ENCODE assay signal across 8 cellular contexts in the genomic region with DNA sequence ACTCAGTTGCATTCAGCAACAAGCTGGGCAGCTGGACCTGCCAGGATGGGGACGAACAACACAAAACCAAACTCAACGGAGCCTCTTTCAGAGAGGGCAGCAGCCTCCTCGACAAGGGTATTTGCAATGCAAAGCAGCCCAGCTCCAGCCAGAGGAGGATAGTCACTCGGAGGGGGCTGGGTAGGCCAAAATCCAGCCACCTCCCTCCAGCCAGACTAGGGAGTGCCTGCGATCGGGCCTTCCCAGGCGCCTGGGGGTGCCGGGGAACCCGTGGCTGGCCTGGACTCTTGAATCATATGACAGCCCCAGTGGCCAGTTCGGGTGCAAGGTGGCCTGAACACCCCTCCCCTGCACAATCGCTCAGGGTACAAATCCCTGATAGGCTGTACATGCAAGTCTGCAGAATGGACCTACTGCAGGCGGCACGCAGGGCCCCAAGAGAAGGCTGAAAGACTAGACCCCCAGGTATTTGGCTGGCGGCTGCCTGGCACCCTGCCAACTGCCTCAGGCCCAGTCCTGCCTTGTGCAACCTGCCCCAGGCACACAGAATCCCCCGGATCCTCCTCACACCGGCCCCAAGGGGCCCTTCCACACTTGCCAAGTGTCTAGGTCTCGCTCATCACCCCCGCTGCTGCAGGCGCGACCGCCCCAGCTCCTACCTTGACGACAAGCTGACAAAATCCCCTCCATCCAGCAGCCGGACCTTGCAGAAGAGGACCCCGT. TPM values are rescaled to one million over a fixed set of nuclear protein-coding genes. Genes with fewer than 3 reads are reported as not detected.
A peak's percentile ranks its signal among the peaks of the same experiment; 100 is the strongest.
DNase-seq lines count a peak whose midpoint lies in the region; ATAC-seq and TF ChIP-seq lines count a peak whose summit lies in the region.

No MANE protein-coding gene starts in this region.

- H3K4me3 Mint-ChIP-seq in activated CD4-positive, alpha-beta T cell treated with anti-CD3 and anti-CD28 coated beads for 36 hours: peak overlapping the region; percentile 97
- H3K4me3 Mint-ChIP-seq in activated B cell treated with CpG ODN at 0.5 μM for 24 hours: peak overlapping the region; percentile 94
- peak overlapping the region; percentile 88 to 99 (median 95) for H3K4me3 Mint-ChIP-seq in naive thymus-derived CD8-positive, alpha-beta T cell

- CTCF ChIA-PET in activated CD4-positive, alpha-beta T cell treated with anti-CD3 and anti-CD28 coated beads for 36 hours (lab: Charles Lee): interaction anchor here (0.7 to 8.1 kb wide), 13 partner anchors 9 to 250 kb away, joined by 3 to 55 read pairs (median 4); no protein-coding TSS in a partner anchor
- CTCF ChIA-PET in activated B cell treated with CpG ODN at 0.5 μM for 24 hours (lab: Charles Lee): interaction anchor here (1.2 to 5.5 kb wide), 3 partner anchors 9 to 55 kb away, joined by 4 to 33 read pairs (median 29); no protein-coding TSS in a partner anchor

- peaks cover 56% of the 10 kb centered on the region for H3K4me1 Mint-ChIP-seq in activated CD4-positive, alpha-beta T cell treated with anti-CD3 and anti-CD28 coated beads for 36 hours
- peaks cover 79% of the 10 kb centered on the region for H3K4me1 Mint-ChIP-seq in activated B cell treated with CpG ODN at 0.5 μM for 24 hours
- peaks cover 31 to 69% (median 56%) of the 10 kb centered on the region in 4 donors for H3K4me1 Mint-ChIP-seq in naive thymus-derived CD8-positive, alpha-beta T cell

- peak; percentile 59 for DNase-seq in activated CD4-positive, alpha-beta T cell treated with anti-CD3 and anti-CD28 coated beads for 36 hours
- no peak for DNase-seq in activated CD4-positive, alpha-beta T cell treated with anti-CD3 and anti-CD28 coated beads for 4 hours
- DNase-seq in HuH-7 (ENCODE audit: low spot score): peak; percentile 47
- DNase-seq in activated B cell treated with CpG ODN at 0.5 μM for 24 hours: peak; percentile 52
- DNase-seq in fibroblast of gingiva (ENCODE audit: low read depth): peak; percentile 60
- no peak for DNase-seq in naive thymus-derived CD8-positive, alpha-beta T cell
- no peak for DNase-seq in H4 (ENCODE audit: low spot score)

- H3K9me3 Mint-ChIP-seq in activated CD4-positive, alpha-beta T cell treated with anti-CD3 and anti-CD28 coated beads for 36 hours (ENCODE audit: low read depth): no peaks in the 10 kb centered on the region
- no peaks in the 10 kb centered on the region for H3K9me3 Mint-ChIP-seq in activated B cell treated with CpG ODN at 0.5 μM for 24 hours
- H3K9me3 Mint-ChIP-seq in naive thymus-derived CD8-positive, alpha-beta T cell: no peaks in the 10 kb centered on the region

- no peak for ATAC-seq in activated CD4-positive, alpha-beta T cell treated with anti-CD3 and anti-CD28 coated beads for 36 hours
- ATAC-seq in activated B cell treated with CpG ODN at 0.5 μM for 24 hours (ENCODE audit: low read depth) (no peak), HG03565 (IDR thresholded peaks at IDR 0.05; ENCODE audit: unreplicated experiment) (no peak)
- ATAC-seq in naive thymus-derived CD8-positive, alpha-beta T cell: no peak

- intact Hi-C loops in activated CD4-positive, alpha-beta T cell treated with anti-CD3 and anti-CD28 coated beads for 36 hours (cut with DNase I, micrococcal nuclease): loop anchor here (1.0 to 10.0 kb wide), 8 partner anchors 9 to 755 kb away; partner anchors contain the start of genes CDK9 (in 1 of the 2) and SPTAN1 (in 1 of the 2)
- intact Hi-C loops in activated B cell treated with CpG ODN at 0.5 μM for 24 hours (cut with micrococcal nuclease): loop anchor here (1.0 to 5.0 kb wide), 5 partner anchors 9 to 138 kb away; no protein-coding TSS in a partner anchor

- POLR2A ChIA-PET in activated CD4-positive, alpha-beta T cell treated with anti-CD3 and anti-CD28 coated beads for 36 hours (lab: Charles Lee): interaction anchor here (1.1 to 2.6 kb wide), 3 partner anchors 9 to 47 kb away, joined by 8 to 13 read pairs (median 9); no protein-coding TSS in a partner anchor
- POLR2A ChIA-PET in activated B cell treated with CpG ODN at 0.5 μM for 24 hours (lab: Charles Lee): interaction anchor here (0.5 to 8.1 kb wide), 14 partner anchors 8 to 88 kb away, joined by 3 to 93 read pairs (median 7); partner anchors contain the start of genes DPM2, NAIF1 and SLC25A25
- POLR2A ChIA-PET in naive thymus-derived CD8-positive, alpha-beta T cell (lab: Charles Lee): interaction anchor here (0.6 to 67.4 kb wide), 10 partner anchors 1 to 528 kb away, joined by 3 to 2190 read pairs (median 6); partner anchors contain the start of genes DPM2, EEIG1, LRSAM1 and NAIF1

- H3K27me3 Mint-ChIP-seq in activated CD4-positive, alpha-beta T cell treated with anti-CD3 and anti-CD28 coated beads for 36 hours: no peaks in the 10 kb centered on the region
- no peaks in the 10 kb centered on the region for H3K27me3 Mint-ChIP-seq in activated B cell treated with CpG ODN at 0.5 μM for 24 hours
- no peaks in the 10 kb centered on the region for H3K27me3 Mint-ChIP-seq in naive thymus-derived CD8-positive, alpha-beta T cell

- peak overlapping the region; percentile 87 for H3K27ac Mint-ChIP-seq in activated CD4-positive, alpha-beta T cell treated with anti-CD3 and anti-CD28 coated beads for 36 hours
- H3K27ac Mint-ChIP-seq in activated B cell treated with CpG ODN at 0.5 μM for 24 hours: peak overlapping the region; percentile 91
- H3K27ac Mint-ChIP-seq in naive thymus-derived CD8-positive, alpha-beta T cell: peak overlapping the region; percentile 82 to 100 (median 94)

- peaks cover 23% of the 10 kb centered on the region for H3K36me3 Mint-ChIP-seq in activated CD4-positive, alpha-beta T cell treated with anti-CD3 and anti-CD28 coated beads for 36 hours (ENCODE audit: low read depth)
- H3K36me3 Mint-ChIP-seq in activated B cell treated with CpG ODN at 0.5 μM for 24 hours (ENCODE audit: low read depth): peaks cover 11% of the 10 kb centered on the region
- peaks cover 14 to 47% (median 27%) of the 10 kb centered on the region in 3 donors for H3K36me3 Mint-ChIP-seq in naive thymus-derived CD8-positive, alpha-beta T cell

- no peak for TF ChIP-seq CTCF in activated B cell treated with CpG ODN at 0.5 μM for 24 hours (IDR thresholded peaks at IDR 0.05)

RNA-seq across cellular contexts. Expression of gene EEIG1, which starts 1.3 kb away (rescaled TPM):
- 10 to 100 TPM; 56.2 to 58.4 TPM for total RNA-seq in activated CD4-positive, alpha-beta T cell treated with anti-CD3 and anti-CD28 coated beads for 36 hours
- total RNA-seq in activated B cell treated with CpG ODN at 0.5 μM for 24 hours: 65.8 and 88.1 TPM in 2 replicates
- total RNA-seq in naive thymus-derived CD8-positive, alpha-beta T cell: 100 to 1,000 TPM; 564 to 631 TPM
- polyA plus RNA-seq in naive thymus-derived CD8-positive, alpha-beta T cell: 100 to 1,000 TPM; 134 to 318 (median 149) TPM
- total RNA-seq in H4 (2014; rRNA removed; shearing (Covaris generic)): 7.6 and 10.6 TPM in 2 replicates

RNA-seq across cellular contexts. Expression of gene DPM2, which starts 41.8 kb away (rescaled TPM):
- 10 to 100 TPM; 44.1 to 46.6 TPM for total RNA-seq in activated CD4-positive, alpha-beta T cell treated with anti-CD3 and anti-CD28 coated beads for 36 hours
- total RNA-seq in activated B cell treated with CpG ODN at 0.5 μM for 24 hours: 41.4 and 50.6 TPM in 2 replicates
- 10 to 100 TPM; 71.1 to 74.6 TPM for total RNA-seq in naive thymus-derived CD8-positive, alpha-beta T cell
- polyA plus RNA-seq in naive thymus-derived CD8-positive, alpha-beta T cell: 10 to 100 TPM; 28.5 to 34.7 (median 34.2) TPM
- 31.1 and 35.4 TPM in 2 replicates for total RNA-seq in H4 (2014; rRNA removed; shearing (Covaris generic))

RNA-seq across cellular contexts. Expression of gene PIP5KL1, which starts 48.9 kb away (rescaled TPM):
- total RNA-seq in activated CD4-positive, alpha-beta T cell treated with anti-CD3 and anti-CD28 coated beads for 36 hours: 1 to 10 TPM; 1.9 to 2.8 TPM
- 1.7 and 1.8 TPM in 2 replicates for total RNA-seq in activated B cell treated with CpG ODN at 0.5 μM for 24 hours
- total RNA-seq in naive thymus-derived CD8-positive, alpha-beta T cell: 1 to 10 TPM; 1.8 to 2.0 TPM
- polyA plus RNA-seq in naive thymus-derived CD8-positive, alpha-beta T cell: under 1 TPM in 2 of 3 donors, not detected in 1; 0.28 to 0.46 TPM
- total RNA-seq in H4 (2014; rRNA removed; shearing (Covaris generic)): 0.95 and 2.6 TPM in 2 replicates

Comparison
In these comparisons a context has a peak if more than half of its experiments do, and no peak if none do; other contexts are left out.
1. DNase-seq: peak in activated CD4-positive, alpha-beta T cell treated with anti-CD3 and anti-CD28 coated beads for 36 hours (single experiment), HuH-7 (single experiment), activated B cell treated with CpG ODN at 0.5 μM for 24 hours (single experiment) and fibroblast of gingiva (single experiment); none in activated CD4-positive, alpha-beta T cell treated with anti-CD3 and anti-CD28 coated beads for 4 hours (0 of 2), naive thymus-derived CD8-positive, alpha-beta T cell (0 of 10) and H4 (single experiment).
2. Peak in every context shown above with its lines, with median percentiles within 50 percentile points of each other: H3K27ac Mint-ChIP-seq and H3K4me3 Mint-ChIP-seq.